8 cellular contexts compared by ENCODE assay signal in the genomic region with DNA sequence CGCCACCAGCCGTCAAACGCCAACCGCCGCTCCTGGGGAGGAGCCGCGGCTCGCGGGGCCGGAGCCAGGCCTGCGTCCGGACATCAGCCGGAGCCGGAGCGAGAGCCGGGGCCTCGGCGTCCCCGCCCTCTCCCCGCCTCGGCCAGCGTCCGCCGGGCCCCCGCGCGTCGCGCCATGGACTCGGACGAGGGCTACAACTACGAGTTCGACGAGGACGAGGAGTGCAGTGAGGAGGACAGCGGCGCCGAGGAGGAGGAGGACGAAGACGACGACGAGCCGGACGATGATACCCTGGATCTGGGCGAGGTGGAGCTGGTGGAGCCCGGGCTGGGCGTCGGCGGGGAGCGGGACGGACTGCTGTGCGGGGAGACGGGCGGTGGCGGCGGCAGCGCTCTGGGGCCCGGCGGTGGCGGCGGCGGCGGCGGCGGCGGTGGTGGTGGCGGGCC. TPM values are rescaled to one million over a fixed set of nuclear protein-coding genes. Genes with fewer than 3 reads are reported as not detected.
DNase-seq lines count a peak whose midpoint lies in the region; ATAC-seq, FAIRE-seq and TF ChIP-seq lines count a peak whose summit lies in the region.

No MANE protein-coding gene starts in this region.

- H3K27me3 ChIP-seq in DOHH2 (ENCODE audit: control insufficient read depth, low read length) (no peaks in the 10 kb centered on the region), HCT116 (ENCODE audit: insufficient read depth, low read length) (no peaks in the 10 kb centered on the region), SU-DHL-6 (ENCODE audit: low read length) (no peaks in the 10 kb centered on the region), osteoblast (ENCODE audit: insufficient read depth, low read length) (no peaks in the 10 kb centered on the region)

- no peaks in the 10 kb centered on the region for H3K9me2 ChIP-seq in DOHH2 (replicated peaks; ENCODE audit: control insufficient read depth, low read length)
- no peaks in the 10 kb centered on the region for H3K9me2 ChIP-seq in HCT116 (ENCODE audit: insufficient read depth)
- no peaks in the 10 kb centered on the region for H3K9me2 ChIP-seq in SU-DHL-6 (replicated peaks; ENCODE audit: insufficient read depth, low read length)

- peak; percentile 49 for ATAC-seq in HCT116

- POLR2A ChIA-PET in HCT116 (lab: Charles Lee): no interaction called here

- no peak for TF ChIP-seq RAD21 in HCT116 (IDR thresholded peaks at IDR 0.05; ENCODE audit: low read depth)

- CTCF ChIA-PET in HCT116 (lab: Charles Lee): interaction anchor here (1.1 kb wide), 1 partner anchor 12 kb away, joined by 5 read pairs; no protein-coding TSS in a partner anchor

- H3K9me3 ChIP-seq in DOHH2 (ENCODE audit: control insufficient read depth, insufficient read depth, low read length) (no peaks in the 10 kb centered on the region), HCT116 (ENCODE audit: control insufficient read depth in 1 of 2, insufficient read depth in 1 of 2, low read depth in 1 of 2, low read length in 2 of 2) (no peaks in the 10 kb centered on the region), SU-DHL-6 (ENCODE audit: insufficient read depth, low read length) (no peaks in the 10 kb centered on the region), osteoblast (ENCODE audit: low read depth, low read length) (no peaks in the 10 kb centered on the region)

- H3K4me3 ChIP-seq in DOHH2 (ENCODE audit: low read length) (peak overlapping the region; percentile 94), HCT116 (replicated peaks in 1 of 2; ENCODE audit: low read depth in 1 of 2, low read length in 2 of 2) (peak overlapping the region; percentile 83 to 89), SU-DHL-6 (ENCODE audit: insufficient read depth, low read length, poor library complexity, severe bottlenecking) (peak overlapping the region; percentile 83), fibroblast of mammary gland (ENCODE audit: control insufficient read depth, low read depth, low read length) (peak overlapping the region; percentile 54), osteoblast (ENCODE audit: insufficient read depth, low read length) (peak overlapping the region; percentile 85)

- H4K20me1 ChIP-seq in DOHH2 (ENCODE audit: control insufficient read depth, insufficient read depth, low read depth, low read length): peaks cover 11% of the 10 kb centered on the region; the same call in 1 of the 2 replicates
- peaks cover 12% of the 10 kb centered on the region; the same call in 1 of the 2 replicates for H4K20me1 ChIP-seq in HCT116 (ENCODE audit: insufficient read depth)
- peaks cover 5% of the 10 kb centered on the region for H4K20me1 ChIP-seq in SU-DHL-6 (ENCODE audit: low read depth, low read length)
- peaks cover 38% of the 10 kb centered on the region for H4K20me1 ChIP-seq in osteoblast (ENCODE audit: insufficient read depth, low read length)

- peaks cover 51% of the 10 kb centered on the region for H3K36me3 ChIP-seq in DOHH2 (ENCODE audit: control insufficient read depth, low read length)
- peaks cover 16 to 20% of the 10 kb centered on the region in 2 experiments; a peak in 3 of 4 replicates for H3K36me3 ChIP-seq in HCT116 (ENCODE audit: control insufficient read depth in 1 of 2, insufficient read depth in 2 of 2, low read length in 2 of 2)
- peaks cover 9% of the 10 kb centered on the region for H3K36me3 ChIP-seq in SU-DHL-6 (ENCODE audit: low read length)
- H3K36me3 ChIP-seq in osteoblast (ENCODE audit: insufficient read depth, low read length): peaks cover 13% of the 10 kb centered on the region

- no TSS peak for BruUV-seq in HCT116 (replicated peaks; lab: Mats Ljungman, UMichigan)

- RAD21 ChIA-PET in HCT116 (lab: Charles Lee; ENCODE audit: low non-redundant PET in 1 of 2, low total read pairs in 2 of 2, uncharacterized antibody in 2 of 2, unreplicated experiment in 2 of 2): no interaction called here

- peaks cover 68% of the 10 kb centered on the region for H3K79me2 ChIP-seq in DOHH2 (ENCODE audit: control insufficient read depth, low read length)
- peaks cover 52% of the 10 kb centered on the region for H3K79me2 ChIP-seq in HCT116 (ENCODE audit: insufficient read depth, low read length)
- H3K79me2 ChIP-seq in SU-DHL-6 (ENCODE audit: insufficient read depth, low read length): peaks cover 52% of the 10 kb centered on the region
- H3K79me2 ChIP-seq in osteoblast (ENCODE audit: insufficient read depth, low read length): peaks cover 51% of the 10 kb centered on the region

- intact Hi-C loops in HCT116 (cut with micrococcal nuclease): loop anchor here (10.0 kb wide), 1 partner anchor 240 kb away; a partner anchor contains a TSS

- H3K27ac ChIP-seq in DOHH2 (ENCODE audit: low read depth, low read length) (peak overlapping the region; percentile 88), HCT116 (ENCODE audit: low read depth, low read length) (peak overlapping the region; percentile 92), SU-DHL-6 (ENCODE audit: low read depth, low read length) (peak overlapping the region; percentile 87), osteoblast (ENCODE audit: low read depth, low read length) (peak overlapping the region; percentile 98)

- H3F3A ChIP-seq in DOHH2 (ENCODE audit: control insufficient read depth, insufficient read depth) (no peaks in the 10 kb centered on the region), SU-DHL-6 (ENCODE audit: insufficient read depth) (peaks cover 20% of the 10 kb centered on the region)

- H2AFZ ChIP-seq in HCT116 (ENCODE audit: low read depth, low read length, poor library complexity, severe bottlenecking) (no peak overlapping the region), SU-DHL-6 (ENCODE audit: low read depth, low read length, severe bottlenecking) (peak overlapping the region; percentile 38), osteoblast (ENCODE audit: low read length) (peak overlapping the region; percentile 42)

- no peak for FAIRE-seq in frontal cortex (lab: Jason Lieb, UNC)

- H3K4me1 ChIP-seq in DOHH2 (ENCODE audit: control insufficient read depth, low read length) (peaks cover 23% of the 10 kb centered on the region), HCT116 (ENCODE audit: control insufficient read depth in 1 of 2, insufficient read depth in 2 of 2, low read length in 2 of 2) (peaks cover 8 to 18% of the 10 kb centered on the region in 2 experiments; a peak in 3 of 4 replicates), osteoblast (ENCODE audit: insufficient read depth, low read length) (peaks cover 20% of the 10 kb centered on the region)

- H3K4me2 ChIP-seq in DOHH2 (ENCODE audit: low read length): peak overlapping the region; percentile 66
- peak overlapping the region; percentile 93 for H3K4me2 ChIP-seq in HCT116 (ENCODE audit: low read length)
- peak overlapping the region; percentile 96 for H3K4me2 ChIP-seq in SU-DHL-6 (ENCODE audit: low read depth, low read length, poor library complexity, severe bottlenecking)
- H3K4me2 ChIP-seq in osteoblast (ENCODE audit: insufficient read depth, low read length): peak overlapping the region; percentile 93

- no peak for TF ChIP-seq POLR2A in HCT116 (IDR thresholded peaks at IDR 0.05; ENCODE audit: borderline replicate concordance, extremely low read depth, insufficient read depth, insufficient read length)

- H3K9ac ChIP-seq in HCT116 (ENCODE audit: low read length) (peak overlapping the region; percentile 88), SU-DHL-6 (ENCODE audit: low read length) (peak overlapping the region; percentile 89)

- peak; percentile 2 for TF ChIP-seq CTCF in DOHH2 (IDR thresholded peaks at IDR 0.05; ENCODE audit: low read depth, low read length, poor library complexity, severe bottlenecking)
- no peak for TF ChIP-seq CTCF in HCT116 (IDR thresholded peaks at IDR 0.05 in 2 of 3, conservative IDR thresholded peaks at IDR 0.05 in 1 of 3; ENCODE audit: borderline replicate concordance in 1 of 3, insufficient read depth in 1 of 3, low read depth in 2 of 3, low read length in 2 of 3)
- TF ChIP-seq CTCF in SU-DHL-6 (IDR thresholded peaks at IDR 0.05; ENCODE audit: insufficient read depth, low read length, poor library complexity, severe bottlenecking): no peak
- TF ChIP-seq CTCF in fibroblast of mammary gland (conservative IDR thresholded peaks at IDR 0.05; ENCODE audit: control insufficient read depth, insufficient read depth, low read depth, low read length): no peak
- no peak for TF ChIP-seq CTCF in osteoblast (IDR thresholded peaks at IDR 0.05; ENCODE audit: extremely low read depth, low read depth, low read length)

- DNase-seq in HCT116 (ENCODE audit: low read depth, low spot score) (no peak), fibroblast of mammary gland (ENCODE audit: low read depth) (peak; percentile 2), osteoblast (ENCODE audit: insufficient read length, low spot score, missing footprints) (no peak), DMS79 treated with DMSO at 0.1 percent for 48 hours (lab: John Stamatoyannopoulos, UW) (no peak), GOT3 (lab: John Stamatoyannopoulos, UW) (no peak), frontal cortex (ENCODE audit: low spot score in 2 of 2) (no peak)

TF ChIP-seq in HCT116, 20 proteins besides CTCF, POLR2A, EP300 and RAD21:
- TF ChIP-seq EGR1 (IDR thresholded peaks at IDR 0.05; ENCODE audit: low read depth) (no peak), TCF7L2 (IDR thresholded peaks at IDR 0.05; ENCODE audit: borderline replicate concordance, extremely low read depth, insufficient read depth, insufficient read length) (no peak), CBX3 (IDR thresholded peaks at IDR 0.05; ENCODE audit: low read depth) (no peak), ZFX (IDR thresholded peaks at IDR 0.05) (peak; percentile 6; the same call in 1 of the 2 replicates)
- TF ChIP-seq, protein P1, sequence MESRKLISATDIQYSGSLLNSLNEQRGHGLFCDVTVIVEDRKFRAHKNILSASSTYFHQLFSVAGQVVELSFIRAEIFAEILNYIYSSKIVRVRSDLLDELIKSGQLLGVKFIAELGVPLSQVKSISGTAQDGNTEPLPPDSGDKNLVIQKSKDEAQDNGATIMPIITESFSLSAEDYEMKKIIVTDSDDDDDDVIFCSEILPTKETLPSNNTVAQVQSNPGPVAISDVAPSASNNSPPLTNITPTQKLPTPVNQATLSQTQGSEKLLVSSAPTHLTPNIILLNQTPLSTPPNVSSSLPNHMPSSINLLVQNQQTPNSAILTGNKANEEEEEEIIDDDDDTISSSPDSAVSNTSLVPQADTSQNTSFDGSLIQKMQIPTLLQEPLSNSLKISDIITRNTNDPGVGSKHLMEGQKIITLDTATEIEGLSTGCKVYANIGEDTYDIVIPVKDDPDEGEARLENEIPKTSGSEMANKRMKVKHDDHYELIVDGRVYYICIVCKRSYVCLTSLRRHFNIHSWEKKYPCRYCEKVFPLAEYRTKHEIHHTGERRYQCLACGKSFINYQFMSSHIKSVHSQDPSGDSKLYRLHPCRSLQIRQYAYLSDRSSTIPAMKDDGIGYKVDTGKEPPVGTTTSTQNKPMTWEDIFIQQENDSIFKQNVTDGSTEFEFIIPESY (IDR thresholded peaks at IDR 0.05; ENCODE audit: extremely low read depth, insufficient replicate concordance, low read length): no peak
TF ChIP-seq in HCT116: peak in this region for 1.

RNA-seq across cellular contexts. Expression of a gene that starts 0.4 kb away (rescaled TPM):
- total RNA-seq in HCT116 (2021; ENCODE audit: unreplicated experiment): 209 TPM
- polyA plus RNA-seq in HCT116 (2012): 61.8 and 82.3 TPM in 2 replicates
- total RNA-seq in osteoblast: 32.6 and 41.0 TPM in 2 replicates
- total RNA-seq in frontal cortex: 31.4 TPM
